ENCODE assay signal across 14 cellular contexts in genomic region chr7:2837476-2837875, GRCh38. TPM values are rescaled to one million over a fixed set of nuclear protein-coding genes. Genes with fewer than 3 reads are reported as not detected.
DNase-seq lines count a peak whose midpoint lies in the region; ATAC-seq and TF ChIP-seq lines count a peak whose summit lies in the region.
"Had no signal": no experiment of that assay in that cellular context is flagged by ENCODE, and none has a peak within 500 bp of the region (broad histone marks: within the 10 kb centered on the region; RNA-seq: fewer than 3 reads in every experiment).

No MANE protein-coding gene starts in this region.

- WGBS in prostate gland = 14% methylated on average over 3 of the region's 3 CpGs

- H3K9ac ChIP-seq in SK-N-MC (ENCODE audit: insufficient read length) = peak overlapping the region; percentile 4

- H3K4me1 ChIP-seq in prostate gland (replicated peaks) = no peaks in the 10 kb centered on the region
- H3K4me1 ChIP-seq: colonic mucosa had no signal

- TF ChIP-seq CTCF in prostate gland (IDR thresholded peaks at IDR 0.05) = no peak

- H3K27me3 ChIP-seq in prostate gland (replicated peaks; ENCODE audit: insufficient read depth) = no peaks in the 10 kb centered on the region
- H3K27me3 ChIP-seq: colonic mucosa had no signal

- H3K27ac ChIP-seq in SK-N-MC = peak overlapping the region; percentile 77
- no peak overlapping the region for H3K27ac ChIP-seq in prostate gland
- H3K27ac ChIP-seq: colonic mucosa had no signal

- H3K4me1 Mint-ChIP-seq in stimulated activated naive CD8-positive, alpha-beta T cell treated with anti-CD3 and anti-CD28 coated beads, Interleukin-15, amount 100 ng/mL, for 72 hours = peaks cover 49% of the 10 kb centered on the region

- TF ChIP-seq POLR2A in prostate gland (IDR thresholded peaks at IDR 0.05) = no peak

- no peaks in the 10 kb centered on the region for H3K27me3 Mint-ChIP-seq in stimulated activated naive CD8-positive, alpha-beta T cell treated with anti-CD3 and anti-CD28 coated beads, Interleukin-15, amount 100 ng/mL, for 72 hours

- H3K4me3 Mint-ChIP-seq in stimulated activated naive CD8-positive, alpha-beta T cell treated with anti-CD3 and anti-CD28 coated beads, Interleukin-15, amount 100 ng/mL, for 72 hours = peak overlapping the region; percentile 58 to 59

- H3K9me3 ChIP-seq in SK-N-MC (ENCODE audit: low read depth, low read length) (no peaks in the 10 kb centered on the region), prostate gland (no peaks in the 10 kb centered on the region)
- H3K9me3 ChIP-seq: colonic mucosa had no signal

- ATAC-seq in stimulated activated naive CD8-positive, alpha-beta T cell treated with anti-CD3 and anti-CD28 coated beads, Interleukin-15, amount 100 ng/mL, for 72 hours = no peak
- no peak for ATAC-seq in stimulated activated naive CD8-positive, alpha-beta T cell treated with anti-CD3 and anti-CD28 coated beads, Interleukin-15, Interleukin-2, amounts not matched to agents 100 U/mL and 50 U/mL, for 24 hours
- no peak for ATAC-seq in GM21381 (IDR thresholded peaks at IDR 0.05; ENCODE audit: unreplicated experiment)
- ATAC-seq: sciatic nerve had no signal

- intact Hi-C loops in prostate gland (cut with DNase I) = no loop called here

- peaks cover 32% of the 10 kb centered on the region for H3K36me3 ChIP-seq in SK-N-MC (ENCODE audit: insufficient read depth, low read length)
- no peaks in the 10 kb centered on the region for H3K36me3 ChIP-seq in prostate gland
- H3K36me3 ChIP-seq: colonic mucosa had no signal

- no peak for DNase-seq in stimulated activated naive CD8-positive, alpha-beta T cell treated with anti-CD3 and anti-CD28 coated beads, Interleukin-15, amount 100 ng/mL, for 72 hours
- no peak for DNase-seq in stimulated activated naive CD8-positive, alpha-beta T cell treated with anti-CD3 and anti-CD28 coated beads, Interleukin-15, Interleukin-2, amounts not matched to agents 100 U/mL and 50 U/mL, for 24 hours
- no peak for DNase-seq in SK-N-MC (ENCODE audit: low read depth, low spot score)
- peak; percentile 25 for DNase-seq in fibroblast of peridontal ligament (ENCODE audit: extremely low read depth)
- no peak for DNase-seq in COLO829 (ENCODE audit: low spot score)
- DNase-seq in prostate gland (ENCODE audit: low spot score) = no peak
- DNase-seq in RKO (ENCODE audit: low spot score) = no peak
- DNase-seq: activated CD4-positive, alpha-beta T cell treated with anti-CD3 and anti-CD28 coated beads for 1 hour; activated naive CD4-positive, alpha-beta T cell treated with anti-CD3 and anti-CD28 coated beads, Interleukin-2, amount 50 U/mL, for 16 hours; colonic mucosa; NCI-H1930; NCI-H526 treated with DMSO at 0.1 percent for 48 hours had no signal

- H3K4me3 ChIP-seq in SK-N-MC (0 out of 2 replicates have a peak overlapping the region, but pooled peaks have one; percentile 14), prostate gland (no peak overlapping the region)
- H3K4me3 ChIP-seq: colonic mucosa had no signal

- no peaks in the 10 kb centered on the region for H3K9me3 Mint-ChIP-seq in stimulated activated naive CD8-positive, alpha-beta T cell treated with anti-CD3 and anti-CD28 coated beads, Interleukin-15, amount 100 ng/mL, for 72 hours

- H3K27ac Mint-ChIP-seq in stimulated activated naive CD8-positive, alpha-beta T cell treated with anti-CD3 and anti-CD28 coated beads, Interleukin-15, amount 100 ng/mL, for 72 hours = peak overlapping the region in 1 of 2 donors; percentile 74

RNA-seq across cellular contexts. Expression of gene GNA12, which starts 6.6 kb away (rescaled TPM):
- 100 to 1,000 TPM in 1 of 2 donors, 10 to 100 TPM in 1; 22.6 to 102 TPM for total RNA-seq in prostate gland
